In the genomic region with DNA sequence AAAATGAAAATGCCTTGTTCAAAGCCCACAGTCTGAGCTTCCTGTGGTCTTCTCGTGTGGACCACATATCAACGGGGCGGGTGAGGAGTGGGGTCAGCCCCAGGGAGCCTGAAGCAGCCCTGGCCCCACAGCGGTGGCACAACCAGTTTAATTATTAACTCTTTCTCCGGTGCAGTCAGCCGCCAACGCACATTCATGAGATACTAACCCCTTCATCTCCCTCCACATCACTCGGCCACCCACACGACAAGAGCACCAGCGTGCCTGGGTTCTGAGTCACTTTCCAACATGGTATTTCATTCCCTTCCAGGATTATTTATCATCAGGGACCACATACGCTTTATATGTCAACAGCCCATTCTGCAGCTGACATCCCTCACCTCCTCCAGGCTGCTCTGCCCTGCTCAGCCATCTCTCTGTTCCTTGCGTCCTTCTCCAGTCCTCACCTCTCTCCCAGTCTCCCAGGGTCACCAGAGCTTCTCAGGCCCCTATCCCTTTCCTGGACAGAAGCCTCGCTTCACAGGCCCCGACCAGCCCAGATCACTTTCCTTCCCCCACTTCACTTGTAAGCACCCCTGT, we compare ENCODE assay signal across 1 cellular context.
TF ChIP-seq lines count a peak whose summit lies in the region.

No MANE protein-coding gene starts in this region.

TF ChIP-seq in HepG2, 621 proteins besides CTCF, POLR2A, EP300 and RAD21 (continues in another document):
- TF ChIP-seq CBX1 (IDR thresholded peaks at IDR 0.05; ENCODE audit: low read depth) (no peak), ZNF224 (CRISPR knock-in tag; IDR thresholded peaks at IDR 0.05) (no peak), CAMTA2 (CRISPR knock-in tag; IDR thresholded peaks at IDR 0.05; ENCODE audit: borderline replicate concordance) (no peak), HBP1 (CRISPR knock-in tag; IDR thresholded peaks at IDR 0.05; ENCODE audit: low read depth) (no peak), ZNF367 (CRISPR knock-in tag; IDR thresholded peaks at IDR 0.05; ENCODE audit: borderline replicate concordance) (no peak), ZNF512 (CRISPR knock-in tag; IDR thresholded peaks at IDR 0.05) (no peak), ZNF780A (CRISPR knock-in tag; IDR thresholded peaks at IDR 0.05) (no peak), JDP2 (CRISPR knock-in tag; IDR thresholded peaks at IDR 0.05; ENCODE audit: borderline replicate concordance) (no peak), ZSCAN9 (CRISPR knock-in tag; IDR thresholded peaks at IDR 0.05; ENCODE audit: borderline replicate concordance) (no peak), ZBTB7B (CRISPR knock-in tag; IDR thresholded peaks at IDR 0.05) (peak; percentile 69), SOX6 (IDR thresholded peaks at IDR 0.05) (no peak), SOX6 (CRISPR knock-in tag; IDR thresholded peaks at IDR 0.05) (peak; percentile 83), NPAS2 (CRISPR knock-in tag; IDR thresholded peaks at IDR 0.05; ENCODE audit: borderline replicate concordance) (no peak), AKAP8 (CRISPR knock-in tag; IDR thresholded peaks at IDR 0.05) (0 out of 2 replicates have a peak, but pooled peaks have one; percentile 61), ETV6 (CRISPR knock-in tag; conservative IDR thresholded peaks at IDR 0.05) (no peak), ZKSCAN1 (IDR thresholded peaks at IDR 0.05; ENCODE audit: low read length) (no peak), ZZZ3 (CRISPR knock-in tag; IDR thresholded peaks at IDR 0.05; ENCODE audit: borderline replicate concordance) (no peak), PCBP1 (IDR thresholded peaks at IDR 0.05; ENCODE audit: borderline replicate concordance, low read depth, low read length) (no peak), ARNT2 (CRISPR knock-in tag; IDR thresholded peaks at IDR 0.05; ENCODE audit: low read depth) (peak; percentile 62; the same call in 1 of the 2 replicates), ASH2L (IDR thresholded peaks at IDR 0.05; ENCODE audit: insufficient read length, low read depth, low read length) (peak; percentile 54), TARDBP (CRISPR knock-in tag; IDR thresholded peaks at IDR 0.05) (peak; percentile 70), SNRNP70 (IDR thresholded peaks at IDR 0.05; ENCODE audit: low read depth, low read length) (no peak), ZNF883 (CRISPR knock-in tag; IDR thresholded peaks at IDR 0.05; ENCODE audit: not compliant biosample characterization) (no peak), FOXA3 (CRISPR knock-in tag; IDR thresholded peaks at IDR 0.05) (peak; percentile 89), NBN (conservative IDR thresholded peaks at IDR 0.05) (no peak), TFDP2 (CRISPR knock-in tag; IDR thresholded peaks at IDR 0.05) (peak; percentile 48; the same call in 1 of the 2 replicates), SRSF1 (optimal IDR thresholded peaks at IDR 0.05; ENCODE audit: low read depth, low read length) (peak; percentile 59), ZBTB3 (CRISPR knock-in tag; IDR thresholded peaks at IDR 0.05; ENCODE audit: borderline replicate concordance, low read depth) (0 out of 2 replicates have a peak, but pooled peaks have one; percentile 81), ARNTL (CRISPR knock-in tag; IDR thresholded peaks at IDR 0.05) (peak; percentile 97), PRMT3 (CRISPR knock-in tag; IDR thresholded peaks at IDR 0.05; ENCODE audit: borderline replicate concordance, low read depth) (0 out of 2 replicates have a peak, but pooled peaks have one; percentile 65), TBX3 (IDR thresholded peaks at IDR 0.05; ENCODE audit: borderline replicate concordance) (peak; percentile 24; the same call in 1 of the 2 replicates), HHEX (CRISPR knock-in tag; IDR thresholded peaks at IDR 0.05) (no peak), TGIF2 (CRISPR knock-in tag; IDR thresholded peaks at IDR 0.05) (no peak), HOXA9 (CRISPR knock-in tag; IDR thresholded peaks at IDR 0.05; ENCODE audit: borderline replicate concordance) (no peak), ZNF709 (CRISPR knock-in tag; IDR thresholded peaks at IDR 0.05) (no peak), ARID2 (CRISPR knock-in tag; IDR thresholded peaks at IDR 0.05; ENCODE audit: borderline replicate concordance) (peak; percentile 89), ZFP37 (CRISPR knock-in tag; IDR thresholded peaks at IDR 0.05; ENCODE audit: borderline replicate concordance) (no peak), RXRA (CRISPR knock-in tag; IDR thresholded peaks at IDR 0.05) (peak; percentile 55; the same call in 1 of the 2 replicates), AGO2 (optimal IDR thresholded peaks at IDR 0.05; ENCODE audit: low read depth, low read length) (no peak), PITX1 (CRISPR knock-in tag; IDR thresholded peaks at IDR 0.05) (no peak), SNAPC2 (CRISPR knock-in tag; IDR thresholded peaks at IDR 0.05) (0 out of 2 replicates have a peak, but pooled peaks have one; percentile 77), DNMT1 (CRISPR knock-in tag; IDR thresholded peaks at IDR 0.05) (no peak), ZNF496 (CRISPR knock-in tag; IDR thresholded peaks at IDR 0.05; ENCODE audit: insufficient replicate concordance) (no peak), SETDB1 (CRISPR knock-in tag; IDR thresholded peaks at IDR 0.05; ENCODE audit: borderline replicate concordance) (no peak), RELA (CRISPR knock-in tag; IDR thresholded peaks at IDR 0.05) (no peak)
- TF ChIP-seq, protein P1, sequence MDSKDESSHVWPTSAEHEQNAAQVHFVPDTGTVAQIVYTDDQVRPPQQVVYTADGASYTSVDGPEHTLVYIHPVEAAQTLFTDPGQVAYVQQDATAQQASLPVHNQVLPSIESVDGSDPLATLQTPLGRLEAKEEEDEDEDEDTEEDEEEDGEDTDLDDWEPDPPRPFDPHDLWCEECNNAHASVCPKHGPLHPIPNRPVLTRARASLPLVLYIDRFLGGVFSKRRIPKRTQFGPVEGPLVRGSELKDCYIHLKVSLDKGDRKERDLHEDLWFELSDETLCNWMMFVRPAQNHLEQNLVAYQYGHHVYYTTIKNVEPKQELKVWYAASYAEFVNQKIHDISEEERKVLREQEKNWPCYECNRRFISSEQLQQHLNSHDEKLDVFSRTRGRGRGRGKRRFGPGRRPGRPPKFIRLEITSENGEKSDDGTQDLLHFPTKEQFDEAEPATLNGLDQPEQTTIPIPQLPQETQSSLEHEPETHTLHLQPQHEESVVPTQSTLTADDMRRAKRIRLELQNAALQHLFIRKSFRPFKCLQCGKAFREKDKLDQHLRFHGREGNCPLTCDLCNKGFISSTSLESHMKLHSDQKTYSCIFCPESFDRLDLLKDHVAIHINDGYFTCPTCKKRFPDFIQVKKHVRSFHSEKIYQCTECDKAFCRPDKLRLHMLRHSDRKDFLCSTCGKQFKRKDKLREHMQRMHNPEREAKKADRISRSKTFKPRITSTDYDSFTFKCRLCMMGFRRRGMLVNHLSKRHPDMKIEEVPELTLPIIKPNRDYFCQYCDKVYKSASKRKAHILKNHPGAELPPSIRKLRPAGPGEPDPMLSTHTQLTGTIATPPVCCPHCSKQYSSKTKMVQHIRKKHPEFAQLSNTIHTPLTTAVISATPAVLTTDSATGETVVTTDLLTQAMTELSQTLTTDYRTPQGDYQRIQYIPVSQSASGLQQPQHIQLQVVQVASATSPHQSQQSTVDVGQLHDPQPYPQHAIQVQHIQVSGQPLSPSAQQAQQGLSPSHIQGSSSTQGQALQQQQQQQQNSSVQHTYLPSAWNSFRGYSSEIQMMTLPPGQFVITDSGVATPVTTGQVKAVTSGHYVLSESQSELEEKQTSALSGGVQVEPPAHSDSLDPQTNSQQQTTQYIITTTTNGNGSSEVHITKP (CRISPR knock-in tag; IDR thresholded peaks at IDR 0.05; ENCODE audit: low read depth): peak; percentile 17; the same call in 1 of the 2 replicates
- TF ChIP-seq, protein P2, sequence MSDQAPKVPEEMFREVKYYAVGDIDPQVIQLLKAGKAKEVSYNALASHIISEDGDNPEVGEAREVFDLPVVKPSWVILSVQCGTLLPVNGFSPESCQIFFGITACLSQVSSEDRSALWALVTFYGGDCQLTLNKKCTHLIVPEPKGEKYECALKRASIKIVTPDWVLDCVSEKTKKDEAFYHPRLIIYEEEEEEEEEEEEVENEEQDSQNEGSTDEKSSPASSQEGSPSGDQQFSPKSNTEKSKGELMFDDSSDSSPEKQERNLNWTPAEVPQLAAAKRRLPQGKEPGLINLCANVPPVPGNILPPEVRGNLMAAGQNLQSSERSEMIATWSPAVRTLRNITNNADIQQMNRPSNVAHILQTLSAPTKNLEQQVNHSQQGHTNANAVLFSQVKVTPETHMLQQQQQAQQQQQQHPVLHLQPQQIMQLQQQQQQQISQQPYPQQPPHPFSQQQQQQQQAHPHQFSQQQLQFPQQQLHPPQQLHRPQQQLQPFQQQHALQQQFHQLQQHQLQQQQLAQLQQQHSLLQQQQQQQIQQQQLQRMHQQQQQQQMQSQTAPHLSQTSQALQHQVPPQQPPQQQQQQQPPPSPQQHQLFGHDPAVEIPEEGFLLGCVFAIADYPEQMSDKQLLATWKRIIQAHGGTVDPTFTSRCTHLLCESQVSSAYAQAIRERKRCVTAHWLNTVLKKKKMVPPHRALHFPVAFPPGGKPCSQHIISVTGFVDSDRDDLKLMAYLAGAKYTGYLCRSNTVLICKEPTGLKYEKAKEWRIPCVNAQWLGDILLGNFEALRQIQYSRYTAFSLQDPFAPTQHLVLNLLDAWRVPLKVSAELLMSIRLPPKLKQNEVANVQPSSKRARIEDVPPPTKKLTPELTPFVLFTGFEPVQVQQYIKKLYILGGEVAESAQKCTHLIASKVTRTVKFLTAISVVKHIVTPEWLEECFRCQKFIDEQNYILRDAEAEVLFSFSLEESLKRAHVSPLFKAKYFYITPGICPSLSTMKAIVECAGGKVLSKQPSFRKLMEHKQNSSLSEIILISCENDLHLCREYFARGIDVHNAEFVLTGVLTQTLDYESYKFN (CRISPR knock-in tag; conservative IDR thresholded peaks at IDR 0.05): peak; percentile 97
- TF ChIP-seq, protein P3, sequence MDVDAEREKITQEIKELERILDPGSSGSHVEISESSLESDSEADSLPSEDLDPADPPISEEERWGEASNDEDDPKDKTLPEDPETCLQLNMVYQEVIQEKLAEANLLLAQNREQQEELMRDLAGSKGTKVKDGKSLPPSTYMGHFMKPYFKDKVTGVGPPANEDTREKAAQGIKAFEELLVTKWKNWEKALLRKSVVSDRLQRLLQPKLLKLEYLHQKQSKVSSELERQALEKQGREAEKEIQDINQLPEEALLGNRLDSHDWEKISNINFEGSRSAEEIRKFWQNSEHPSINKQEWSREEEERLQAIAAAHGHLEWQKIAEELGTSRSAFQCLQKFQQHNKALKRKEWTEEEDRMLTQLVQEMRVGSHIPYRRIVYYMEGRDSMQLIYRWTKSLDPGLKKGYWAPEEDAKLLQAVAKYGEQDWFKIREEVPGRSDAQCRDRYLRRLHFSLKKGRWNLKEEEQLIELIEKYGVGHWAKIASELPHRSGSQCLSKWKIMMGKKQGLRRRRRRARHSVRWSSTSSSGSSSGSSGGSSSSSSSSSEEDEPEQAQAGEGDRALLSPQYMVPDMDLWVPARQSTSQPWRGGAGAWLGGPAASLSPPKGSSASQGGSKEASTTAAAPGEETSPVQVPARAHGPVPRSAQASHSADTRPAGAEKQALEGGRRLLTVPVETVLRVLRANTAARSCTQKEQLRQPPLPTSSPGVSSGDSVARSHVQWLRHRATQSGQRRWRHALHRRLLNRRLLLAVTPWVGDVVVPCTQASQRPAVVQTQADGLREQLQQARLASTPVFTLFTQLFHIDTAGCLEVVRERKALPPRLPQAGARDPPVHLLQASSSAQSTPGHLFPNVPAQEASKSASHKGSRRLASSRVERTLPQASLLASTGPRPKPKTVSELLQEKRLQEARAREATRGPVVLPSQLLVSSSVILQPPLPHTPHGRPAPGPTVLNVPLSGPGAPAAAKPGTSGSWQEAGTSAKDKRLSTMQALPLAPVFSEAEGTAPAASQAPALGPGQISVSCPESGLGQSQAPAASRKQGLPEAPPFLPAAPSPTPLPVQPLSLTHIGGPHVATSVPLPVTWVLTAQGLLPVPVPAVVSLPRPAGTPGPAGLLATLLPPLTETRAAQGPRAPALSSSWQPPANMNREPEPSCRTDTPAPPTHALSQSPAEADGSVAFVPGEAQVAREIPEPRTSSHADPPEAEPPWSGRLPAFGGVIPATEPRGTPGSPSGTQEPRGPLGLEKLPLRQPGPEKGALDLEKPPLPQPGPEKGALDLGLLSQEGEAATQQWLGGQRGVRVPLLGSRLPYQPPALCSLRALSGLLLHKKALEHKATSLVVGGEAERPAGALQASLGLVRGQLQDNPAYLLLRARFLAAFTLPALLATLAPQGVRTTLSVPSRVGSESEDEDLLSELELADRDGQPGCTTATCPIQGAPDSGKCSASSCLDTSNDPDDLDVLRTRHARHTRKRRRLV (CRISPR knock-in tag; IDR thresholded peaks at IDR 0.05): no peak
- TF ChIP-seq, protein P4, sequence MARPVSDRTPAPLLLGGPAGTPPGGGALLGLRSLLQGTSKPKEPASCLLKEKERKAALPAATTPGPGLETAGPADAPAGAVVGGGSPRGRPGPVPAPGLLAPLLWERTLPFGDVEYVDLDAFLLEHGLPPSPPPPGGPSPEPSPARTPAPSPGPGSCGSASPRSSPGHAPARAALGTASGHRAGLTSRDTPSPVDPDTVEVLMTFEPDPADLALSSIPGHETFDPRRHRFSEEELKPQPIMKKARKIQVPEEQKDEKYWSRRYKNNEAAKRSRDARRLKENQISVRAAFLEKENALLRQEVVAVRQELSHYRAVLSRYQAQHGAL (CRISPR knock-in tag; IDR thresholded peaks at IDR 0.05; ENCODE audit: not compliant biosample characterization): no peak
